ENCODE assay signal across 28 cellular contexts in the genomic region with DNA sequence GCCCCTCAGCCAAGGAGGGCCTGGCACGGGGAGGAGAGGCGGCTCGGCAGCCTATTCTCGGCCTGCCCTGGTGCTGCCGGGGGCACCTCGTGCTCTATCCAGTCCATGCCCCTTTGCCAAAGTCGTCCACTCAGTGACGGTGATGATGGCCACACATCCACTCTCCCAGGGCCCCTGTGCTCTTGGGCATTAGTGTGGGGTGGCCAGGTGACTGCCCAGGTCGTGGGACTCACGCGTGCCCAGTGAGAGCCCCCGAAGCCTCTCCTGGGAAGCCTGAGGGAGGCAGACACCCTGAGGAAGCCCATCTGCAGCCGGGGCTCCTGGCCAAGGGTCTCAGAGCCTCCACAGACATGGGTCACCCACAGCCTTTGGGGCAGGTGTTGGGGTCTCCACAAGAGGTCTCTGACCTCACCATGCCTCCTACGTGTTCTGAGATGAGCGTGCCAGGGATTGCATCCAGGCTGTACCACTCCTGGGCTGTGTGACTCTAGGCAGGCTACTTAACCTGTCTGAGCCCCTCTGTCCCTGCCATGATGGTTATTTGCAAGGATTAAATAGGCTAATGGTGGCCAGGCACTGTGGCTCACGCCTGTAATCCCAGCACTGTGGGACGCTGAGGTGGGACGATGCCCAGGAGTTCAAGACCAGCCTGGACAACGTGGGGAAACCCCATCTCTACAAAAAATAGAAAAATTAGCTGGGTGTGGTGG. TPM values are rescaled to one million over a fixed set of nuclear protein-coding genes. Genes with fewer than 3 reads are reported as not detected.
DNase-seq lines count a peak whose midpoint lies in the region; ATAC-seq and TF ChIP-seq lines count a peak whose summit lies in the region.
"Had no signal": no experiment of that assay in that cellular context is flagged by ENCODE, and none has a peak within 500 bp of the region (broad histone marks: within the 10 kb centered on the region; RNA-seq: fewer than 3 reads in every experiment).

No MANE protein-coding gene starts in this region.

- H3K9me3 ChIP-seq in gastroesophageal sphincter (no peaks in the 10 kb centered on the region), WERI-Rb-1 (ENCODE audit: severe bottlenecking) (no peaks in the 10 kb centered on the region)
- H3K9me3 ChIP-seq: gastrocnemius medialis, psoas muscle had no signal

- peaks cover 24% of the 10 kb centered on the region for H3K27me3 Mint-ChIP-seq in activated CD4-positive, alpha-beta memory T cell treated with anti-CD3 and anti-CD28 coated beads, Interleukin-2, amount 10 ng/mL, durations not matched to agents 7 days and 5 days
- H3K27me3 Mint-ChIP-seq in activated CD4-positive, alpha-beta memory T cell treated with anti-CD3 and anti-CD28 coated beads for 36 hours, result peaks cover 32% of the 10 kb centered on the region

- peaks cover 13% of the 10 kb centered on the region for H3K4me1 Mint-ChIP-seq in activated CD4-positive, alpha-beta memory T cell treated with anti-CD3 and anti-CD28 coated beads, Interleukin-2, amount 10 ng/mL, durations not matched to agents 7 days and 5 days
- peaks cover 15% of the 10 kb centered on the region for H3K4me1 Mint-ChIP-seq in activated CD4-positive, alpha-beta memory T cell treated with anti-CD3 and anti-CD28 coated beads for 36 hours (ENCODE audit: low read depth)
- H3K4me1 Mint-ChIP-seq: WTC11 had no signal

- H3K27ac ChIP-seq in gastroesophageal sphincter, result peak overlapping the region; percentile 37 to 97 (median 90)
- H3K27ac ChIP-seq in WERI-Rb-1, result no peak overlapping the region
- H3K27ac ChIP-seq: 22Rv1, psoas muscle had no signal

- ATAC-seq in gastroesophageal sphincter (no peak), GM19395 (IDR thresholded peaks at IDR 0.05; ENCODE audit: unreplicated experiment) (no peak)
- ATAC-seq: CD8-positive, alpha-beta T cell; gastrocnemius medialis; WTC11 had no signal

- intact Hi-C loops in activated CD4-positive, alpha-beta memory T cell treated with anti-CD3 and anti-CD28 coated beads for 36 hours (cut with micrococcal nuclease), result no loop called here

- 56% methylated on average over 6 of the region's 19 CpGs; no CpG with 5 or more reads in 1 of the 2 donors for WGBS in gastroesophageal sphincter (ENCODE audit: low coverage in 1 of 2), 2 donors

- no peak overlapping the region for H3K4me3 Mint-ChIP-seq in activated CD4-positive, alpha-beta memory T cell treated with anti-CD3 and anti-CD28 coated beads, Interleukin-2, amount 10 ng/mL, durations not matched to agents 7 days and 5 days
- no peak overlapping the region for H3K4me3 Mint-ChIP-seq in activated CD4-positive, alpha-beta memory T cell treated with anti-CD3 and anti-CD28 coated beads for 36 hours
- H3K4me3 Mint-ChIP-seq: activated naive CD4-positive, alpha-beta T cell treated with anti-CD3 and anti-CD28 coated beads for 36 hours; CD8-positive, alpha-beta T cell; IgD-negative memory B cell; WTC11 had no signal

- H3K36me3 Mint-ChIP-seq in activated CD4-positive, alpha-beta memory T cell treated with anti-CD3 and anti-CD28 coated beads, Interleukin-2, amount 10 ng/mL, durations not matched to agents 7 days and 5 days (ENCODE audit: low read depth), result no peaks in the 10 kb centered on the region
- H3K36me3 Mint-ChIP-seq in activated CD4-positive, alpha-beta memory T cell treated with anti-CD3 and anti-CD28 coated beads for 36 hours, result no peaks in the 10 kb centered on the region
- H3K36me3 Mint-ChIP-seq: CD8-positive, alpha-beta T cell; IgD-negative memory B cell; WTC11 had no signal

- TF ChIP-seq CTCF in gastroesophageal sphincter (IDR thresholded peaks at IDR 0.05) (no peak), WERI-Rb-1 (IDR thresholded peaks at IDR 0.05; ENCODE audit: low read depth, low read length) (no peak)

- no peaks in the 10 kb centered on the region for H3K27me3 ChIP-seq in gastroesophageal sphincter
- H3K27me3 ChIP-seq in WERI-Rb-1 (ENCODE audit: insufficient read depth, low read depth, severe bottlenecking), result no peaks in the 10 kb centered on the region
- H3K27me3 ChIP-seq: gastrocnemius medialis had no signal

- CTCF ChIA-PET in activated CD4-positive, alpha-beta memory T cell treated with anti-CD3 and anti-CD28 coated beads, Interleukin-2, amount 10 ng/mL, durations not matched to agents 7 days and 5 days (lab: Charles Lee), result no interaction called here
- CTCF ChIA-PET in activated CD4-positive, alpha-beta memory T cell treated with anti-CD3 and anti-CD28 coated beads for 36 hours (lab: Charles Lee), result interaction anchor here (1.0 kb wide), 1 partner anchor 300 kb away, joined by 3 read pairs; no protein-coding TSS in a partner anchor

- POLR2A ChIA-PET in activated CD4-positive, alpha-beta memory T cell treated with anti-CD3 and anti-CD28 coated beads, Interleukin-2, amount 10 ng/mL, durations not matched to agents 7 days and 5 days (lab: Charles Lee), result no interaction called here
- POLR2A ChIA-PET in activated CD4-positive, alpha-beta memory T cell treated with anti-CD3 and anti-CD28 coated beads for 36 hours (lab: Charles Lee), result no interaction called here

- TF ChIP-seq EP300 in gastroesophageal sphincter (IDR thresholded peaks at IDR 0.05), result no peak

- peaks cover 8 to 99% (median 32%) of the 10 kb centered on the region in 3 donors for H3K4me1 ChIP-seq in gastroesophageal sphincter

- no peak overlapping the region for H3K4me3 ChIP-seq in gastroesophageal sphincter
- H3K4me3 ChIP-seq in WERI-Rb-1 (ENCODE audit: low read depth, low read length), result no peak overlapping the region
- H3K4me3 ChIP-seq: gastrocnemius medialis, psoas muscle had no signal

- peak; percentile 3 for DNase-seq in activated CD4-positive, alpha-beta memory T cell treated with anti-CD3 and anti-CD28 coated beads, Interleukin-2, amount 10 ng/mL, durations not matched to agents 7 days and 5 days
- DNase-seq in activated CD4-positive, alpha-beta memory T cell treated with anti-CD3 and anti-CD28 coated beads for 36 hours, result no peak
- DNase-seq in mesenteric fat pad (ENCODE audit: low spot score) (peak; percentile 71), ureter (ENCODE audit: low spot score) (peak; percentile 39), NCI-H2029 (lab: John Stamatoyannopoulos, UW) (no peak), WERI-Rb-1 (no peak)
- DNase-seq: activated CD4-positive, alpha-beta T cell treated with anti-CD3 and anti-CD28 coated beads, Interleukin-2, amount 50 U/mL, for 4 hours; activated naive CD4-positive, alpha-beta T cell treated with anti-CD3 and anti-CD28 coated beads for 36 hours; activated T-cell treated with anti-CD3 and anti-CD28 coated beads for 4 hours; amygdala; cortex of kidney; gastrocnemius medialis; HCEC 1CT; mammary epithelial cell; NCI-H1105; NCI-H2029 treated with DMSO at 0.1 percent for 48 hours; NCI-H774; psoas muscle; SHP77 treated with DMSO at 0.1 percent for 48 hours; small intestine; stimulated activated CD4-positive, alpha-beta T cell treated with anti-CD3 and anti-CD28 coated beads, Interleukin-2, amount 100 ng/mL, for 24 hours; T1000 had no signal

- TF ChIP-seq POLR2A in gastroesophageal sphincter (IDR thresholded peaks at IDR 0.05), result no peak

- H3K27ac Mint-ChIP-seq in activated CD4-positive, alpha-beta memory T cell treated with anti-CD3 and anti-CD28 coated beads, Interleukin-2, amount 10 ng/mL, durations not matched to agents 7 days and 5 days, result no peak overlapping the region
- no peak overlapping the region for H3K27ac Mint-ChIP-seq in activated CD4-positive, alpha-beta memory T cell treated with anti-CD3 and anti-CD28 coated beads for 36 hours
- H3K27ac Mint-ChIP-seq: activated naive CD4-positive, alpha-beta T cell treated with anti-CD3 and anti-CD28 coated beads for 36 hours; CD8-positive, alpha-beta T cell; IgD-negative memory B cell; WTC11 had no signal

- H3K36me3 ChIP-seq in gastroesophageal sphincter, result peaks cover 0 to 5% of the 10 kb centered on the region in 2 donors
- no peaks in the 10 kb centered on the region for H3K36me3 ChIP-seq in WERI-Rb-1
- H3K36me3 ChIP-seq: gastrocnemius medialis had no signal

- H3K9me3 Mint-ChIP-seq in activated CD4-positive, alpha-beta memory T cell treated with anti-CD3 and anti-CD28 coated beads, Interleukin-2, amount 10 ng/mL, durations not matched to agents 7 days and 5 days, result no peaks in the 10 kb centered on the region
- H3K9me3 Mint-ChIP-seq in activated CD4-positive, alpha-beta memory T cell treated with anti-CD3 and anti-CD28 coated beads for 36 hours, result no peaks in the 10 kb centered on the region
- H3K9me3 Mint-ChIP-seq: activated naive CD4-positive, alpha-beta T cell treated with anti-CD3 and anti-CD28 coated beads for 36 hours; CD8-positive, alpha-beta T cell; WTC11 had no signal

RNA-seq across cellular contexts. Expression of gene RAMP1, which starts 12.9 kb away (rescaled TPM):
- 1 to 10 TPM; 8.1 to 9.6 TPM for total RNA-seq in activated CD4-positive, alpha-beta memory T cell treated with anti-CD3 and anti-CD28 coated beads, Interleukin-2, amount 10 ng/mL, durations not matched to agents 7 days and 5 days
- total RNA-seq in activated CD4-positive, alpha-beta memory T cell treated with anti-CD3 and anti-CD28 coated beads for 36 hours, result under 1 TPM; 0.77 to 0.97 TPM
- total RNA-seq in gastroesophageal sphincter (100 to 1,000 TPM; 213 to 355 (median 286) TPM), mesenteric fat pad (21.8 TPM), ureter (49.0 TPM)
- total RNA-seq: CD8-positive, alpha-beta T cell had no signal

Comparison
In these comparisons a context has a peak if more than half of its experiments do, and no peak if none do; other contexts are left out.
1. DNase-seq: peak in activated CD4-positive, alpha-beta memory T cell treated with anti-CD3 and anti-CD28 coated beads, Interleukin-2, amount 10 ng/mL, durations not matched to agents 7 days and 5 days (single experiment), mesenteric fat pad (single experiment) and ureter (single experiment); none in activated CD4-positive, alpha-beta memory T cell treated with anti-CD3 and anti-CD28 coated beads for 36 hours (single experiment), NCI-H2029 (single experiment) and WERI-Rb-1 (single experiment).
2. RNA of gene RAMP1, which starts 12.9 kb away (total RNA-seq): 213 to 355 TPM in gastroesophageal sphincter, 49.0 TPM in ureter (single experiment), 21.8 TPM in mesenteric fat pad (single experiment) and 8.1 to 9.6 TPM in activated CD4-positive, alpha-beta memory T cell treated with anti-CD3 and anti-CD28 coated beads, Interleukin-2, amount 10 ng/mL, durations not matched to agents 7 days and 5 days; 0.77 to 0.97 TPM in activated CD4-positive, alpha-beta memory T cell treated with anti-CD3 and anti-CD28 coated beads for 36 hours; every median in the first group is over 4 times any median in the second.